Comparison of ENCODE assay signal across 1 cellular context in genomic region chr6:52503853-52504777, GRCh38.
TF ChIP-seq lines count a peak whose summit lies in the region.

No MANE protein-coding gene starts in this region.

TF ChIP-seq in K562, 482 proteins besides CTCF, POLR2A, EP300 and RAD21 (continued from another document and continues in another):
- TF ChIP-seq PRDM10 (IDR thresholded peaks at IDR 0.05; ENCODE audit: partially characterized antibody) = peak; percentile 52
- no peak for TF ChIP-seq POU5F1 (IDR thresholded peaks at IDR 0.05; ENCODE audit: borderline replicate concordance, low read depth, low read length, partially characterized antibody)
- TF ChIP-seq SOX6 (IDR thresholded peaks at IDR 0.05) = peak; percentile 73
- no peak for TF ChIP-seq ZNF143 (CRISPR knock-in tag; IDR thresholded peaks at IDR 0.05)
- TF ChIP-seq HDAC8 (tag; IDR thresholded peaks at IDR 0.05) = 0 out of 2 replicates have a peak, but pooled peaks have one; percentile 27
- TF ChIP-seq CLOCK (CRISPR knock-in tag; IDR thresholded peaks at IDR 0.05; ENCODE audit: borderline replicate concordance) = no peak
- TF ChIP-seq JUN (IDR thresholded peaks at IDR 0.05; ENCODE audit: borderline replicate concordance, low read depth, low read length) = peak; percentile 87; the same call in 1 of the 2 replicates
- no peak for TF ChIP-seq JUN (CRISPR knock-in tag; IDR thresholded peaks at IDR 0.05; ENCODE audit: borderline replicate concordance)
- TF ChIP-seq PHTF2 (CRISPR knock-in tag; IDR thresholded peaks at IDR 0.05) = no peak
- peak; percentile 75; the same call in 1 of the 2 replicates for TF ChIP-seq CREM (IDR thresholded peaks at IDR 0.05; ENCODE audit: low read depth)
- peak in 1 of 2 experiments; percentile 31; a peak in 1 of 3 replicates for TF ChIP-seq CBX3 (IDR thresholded peaks at IDR 0.05; ENCODE audit: borderline replicate concordance in 1 of 2, low read length in 2 of 2)
- no peak for TF ChIP-seq SNIP1 (IDR thresholded peaks at IDR 0.05; ENCODE audit: low read depth)
- TF ChIP-seq ZBTB12 (CRISPR knock-in tag; IDR thresholded peaks at IDR 0.05) = no peak
- no peak for TF ChIP-seq ILK (tag; IDR thresholded peaks at IDR 0.05; ENCODE audit: borderline replicate concordance, low read depth)
- peak in 1 of 2 experiments; percentile 67; a peak in 3 of 4 replicates for TF ChIP-seq MNT (conservative IDR thresholded peaks at IDR 0.05)
- TF ChIP-seq LEF1 (IDR thresholded peaks at IDR 0.05) = peak; percentile 89
- TF ChIP-seq ID3 (CRISPR knock-in tag; IDR thresholded peaks at IDR 0.05) = no peak
- 0 out of 2 replicates have a peak, but pooled peaks have one; percentile 21 for TF ChIP-seq ID3 (tag; IDR thresholded peaks at IDR 0.05)
- TF ChIP-seq ZFP91 (CRISPR knock-in tag; IDR thresholded peaks at IDR 0.05) = no peak
- TF ChIP-seq HDAC1 (IDR thresholded peaks at IDR 0.05) = peak in 1 of 2 experiments; percentile 60; a peak in 1 of 4 replicates
- TF ChIP-seq SMARCE1 (IDR thresholded peaks at IDR 0.05) = peak; percentile 89
- TF ChIP-seq ZNF518B (CRISPR knock-in tag; IDR thresholded peaks at IDR 0.05) = no peak
- TF ChIP-seq CBFA2T2 (conservative IDR thresholded peaks at IDR 0.05) = peak; percentile 21
- TF ChIP-seq MYNN (IDR thresholded peaks at IDR 0.05) = peak; percentile 75
- TF ChIP-seq MYNN (CRISPR knock-in tag; IDR thresholded peaks at IDR 0.05) = no peak
- peak; percentile 81 for TF ChIP-seq TAF9B (IDR thresholded peaks at IDR 0.05; ENCODE audit: partially characterized antibody)
- TF ChIP-seq ATF7 (IDR thresholded peaks at IDR 0.05) = peak; percentile 91
- TF ChIP-seq RNF2 (IDR thresholded peaks at IDR 0.05) = peak; percentile 53; the same call in 1 of the 2 replicates
- peak; percentile 38; the same call in 1 of the 2 replicates for TF ChIP-seq EGR1 (conservative IDR thresholded peaks at IDR 0.05)
